In the genomic region with DNA sequence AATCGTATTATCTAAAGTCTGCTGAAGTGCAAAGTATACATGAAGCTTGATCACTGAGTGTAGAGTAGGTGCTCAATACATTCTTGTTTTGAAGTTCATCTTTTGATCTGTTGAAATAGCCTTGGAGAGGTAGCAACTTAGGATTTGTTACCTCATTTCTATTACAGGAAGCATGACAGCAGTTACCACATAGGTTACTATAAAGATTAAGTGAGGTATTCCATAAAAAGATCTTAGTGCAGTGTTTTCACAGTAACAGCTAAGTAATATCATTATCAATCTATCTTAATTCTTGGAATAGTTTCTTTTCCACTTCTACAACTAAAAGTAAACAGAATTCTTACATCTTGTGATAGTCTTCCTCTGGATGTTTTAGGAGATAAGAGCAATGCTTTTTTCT, we compare ENCODE assay signal across 21 cellular contexts. TPM values are rescaled to one million over a fixed set of nuclear protein-coding genes. Genes with fewer than 3 reads are reported as not detected.
A peak's percentile ranks its signal among the peaks of the same experiment; 100 is the strongest.
DNase-seq lines count a peak whose midpoint lies in the region; ATAC-seq and TF ChIP-seq lines count a peak whose summit lies in the region.
"Had no signal": no experiment of that assay in that cellular context is flagged by ENCODE, and none has a peak within 500 bp of the region (broad histone marks: within the 10 kb centered on the region; RNA-seq: fewer than 3 reads in every experiment).

No MANE protein-coding gene starts in this region.

- H3K4ac ChIP-seq in IMR-90 (ENCODE audit: low read depth, low read length) = no peak overlapping the region

- BruUV-seq in IMR-90 (replicated peaks; lab: Mats Ljungman, UMichigan) = no TSS peak

- H3K36me3 ChIP-seq in IMR-90 (ENCODE audit: control insufficient read depth, insufficient read depth, low read length) = no peaks in the 10 kb centered on the region; the same call in 1 of the 2 replicates
- H3K36me3 ChIP-seq: HAP-1 had no signal

- H3K36me3 Mint-ChIP-seq in mesothelial cell of epicardium = peaks cover 7% of the 10 kb centered on the region

- CTCF ChIA-PET in IMR-90 (lab: Yijun Ruan, JAX) = no interaction called here

- peaks cover 4% of the 10 kb centered on the region; the same call in 1 of the 2 replicates for H3K4me1 ChIP-seq in IMR-90 (ENCODE audit: control insufficient read depth, insufficient read depth, low read length)
- H3K4me1 ChIP-seq: SJCRH30 had no signal

- TF ChIP-seq POLR2A in IMR-90 (IDR thresholded peaks at IDR 0.05; ENCODE audit: low read depth, low read length) = no peak

- no peak overlapping the region for H4K5ac ChIP-seq in IMR-90 (ENCODE audit: low read depth, low read length)

- H2BK20ac ChIP-seq in IMR-90 (ENCODE audit: low read depth, low read length) = no peak overlapping the region

- in situ Hi-C loops in IMR-90 (cut with MboI; ENCODE audit: low sequenced_read_pairs) = no loop called here

- no peak overlapping the region for H3K56ac ChIP-seq in IMR-90 (ENCODE audit: extremely low read depth, insufficient read depth, low read length)

- peaks cover 32 to 49% of the 10 kb centered on the region in 2 experiments for H3K79me1 ChIP-seq in IMR-90 (ENCODE audit: low read depth in 1 of 2, low read length in 2 of 2)

- peak overlapping the region; percentile 19 for H3K27ac Mint-ChIP-seq in mesothelial cell of epicardium
- H3K27ac Mint-ChIP-seq: B cell, GM23338 had no signal

- WGBS in IMR-90 (ENCODE audit: extremely low coverage in 2 of 2, insufficient read length in 1 of 2), 2 experiments = no CpG with 5 or more reads among the region's 1 CpG

- H3K9me3 ChIP-seq in IMR-90 (ENCODE audit: control insufficient read depth, insufficient read depth, low read length) = no peaks in the 10 kb centered on the region
- H3K9me3 ChIP-seq: A549, HAP-1, SJCRH30 had no signal

- H4K91ac ChIP-seq in IMR-90 (ENCODE audit: insufficient read depth, low read depth, low read length) = no peak overlapping the region

- no peak overlapping the region; the same call in 1 of the 2 replicates for H3K4me2 ChIP-seq in IMR-90 (ENCODE audit: low read depth, low read length)
- H3K4me2 ChIP-seq: A549, GM23338 had no signal

- POLR2A ChIA-PET in IMR-90 (lab: Charles Lee; ENCODE audit: unreplicated experiment) = no interaction called here

- DNase-seq in EH (ENCODE audit: low read depth) = peak; percentile 16
- peak; percentile 54 for DNase-seq in IMR-90
- peak; percentile 51 for DNase-seq in choroid plexus epithelial cell (ENCODE audit: low read depth)
- no peak for DNase-seq in mesothelial cell of epicardium (ENCODE audit: low spot score in 2 of 2, unreplicated experiment in 2 of 2)
- no peak for DNase-seq in NCI-H82 (lab: John Stamatoyannopoulos, UW)
- DNase-seq: Kasumi-1, NCI-H1092, NCI-H1436 treated with DMSO at 0.1 percent for 48 hours, NCI-H1930, NCI-H345, NCI-H524, NCI-H774, SJCRH30 had no signal

- peaks cover 5% of the 10 kb centered on the region; the same call in 1 of the 2 replicates for H4K20me1 ChIP-seq in IMR-90 (ENCODE audit: insufficient read depth, low read length)

- intact Hi-C loops in IMR-90 (cut with micrococcal nuclease) = loop anchor here (2.0 kb wide), 1 partner anchor 17 kb away; no protein-coding TSS in a partner anchor

- peak; percentile 25 for ATAC-seq in IMR-90 (ENCODE audit: low read depth)
- ATAC-seq in GM19397 (IDR thresholded peaks at IDR 0.05; ENCODE audit: unreplicated experiment) = no peak
- ATAC-seq in GM21390 (IDR thresholded peaks at IDR 0.05; ENCODE audit: unreplicated experiment) = no peak
- ATAC-seq in GM18861 (IDR thresholded peaks at IDR 0.05; ENCODE audit: unreplicated experiment) = no peak
- ATAC-seq: A549, GM23338 had no signal

- no peak overlapping the region for H3K18ac ChIP-seq in IMR-90 (ENCODE audit: low read depth, low read length)

- H3K4me3 ChIP-seq in IMR-90 (ENCODE audit: insufficient read depth, low read depth, low read length) = no peak overlapping the region
- H3K4me3 ChIP-seq in choroid plexus epithelial cell (ENCODE audit: low read depth, low read length) = no peak overlapping the region
- H3K4me3 ChIP-seq: A549, GM23338, HAP-1, SJCRH30 had no signal

- no peak overlapping the region for H3K14ac ChIP-seq in IMR-90 (replicated peaks; ENCODE audit: low read depth, low read length)

- no peak overlapping the region for H3K23ac ChIP-seq in IMR-90 (ENCODE audit: low read depth, low read length)

- H3K4me1 Mint-ChIP-seq in mesothelial cell of epicardium = peaks cover 14% of the 10 kb centered on the region
- H3K4me1 Mint-ChIP-seq: CD14-positive monocyte had no signal

- no peaks in the 10 kb centered on the region for H3K27me3 ChIP-seq in IMR-90 (ENCODE audit: control insufficient read depth, insufficient read depth, low read length)
- H3K27me3 ChIP-seq: SJCRH30 had no signal

- no peak overlapping the region for H2AFZ ChIP-seq in IMR-90 (replicated peaks; ENCODE audit: low read length, poor library complexity)
- H2AFZ ChIP-seq: GM23338 had no signal

- no peak overlapping the region for H2BK5ac ChIP-seq in IMR-90 (ENCODE audit: low read depth, low read length, poor library complexity, severe bottlenecking)

- no peak overlapping the region for H3K9ac ChIP-seq in IMR-90 (ENCODE audit: low read depth, low read length)

- H3K9me1 ChIP-seq in IMR-90 (ENCODE audit: insufficient read depth, low read length) = peaks cover 12% of the 10 kb centered on the region

- no peaks in the 10 kb centered on the region for H3K27me3 Mint-ChIP-seq in mesothelial cell of epicardium (ENCODE audit: low read depth)
- H3K27me3 Mint-ChIP-seq: B cell had no signal

- H2AK9ac ChIP-seq in IMR-90 (replicated peaks; ENCODE audit: low read depth, low read length, poor library complexity) = no peak overlapping the region

- dilution Hi-C loops in IMR-90 (cut with HindIII; ENCODE audit: low sequenced_read_pairs, unreplicated experiment) = no loop called here

- no peaks in the 10 kb centered on the region for H3K9me3 Mint-ChIP-seq in mesothelial cell of epicardium
- H3K9me3 Mint-ChIP-seq: CD14-positive monocyte, GM23338 had no signal

- H2AK5ac ChIP-seq in IMR-90 (ENCODE audit: low read depth, low read length) = no peak overlapping the region

- no peak overlapping the region for H2BK120ac ChIP-seq in IMR-90 (ENCODE audit: low read depth, low read length)

- no peak overlapping the region for H3K27ac ChIP-seq in IMR-90 (ENCODE audit: insufficient read depth, low read length)
- H3K27ac ChIP-seq: A549, SJCRH30 had no signal

- no peak overlapping the region for H4K8ac ChIP-seq in IMR-90 (ENCODE audit: low read depth in 2 of 2, low read length in 2 of 2)

- H3K4me3 Mint-ChIP-seq in mesothelial cell of epicardium = no peak overlapping the region
- H3K4me3 Mint-ChIP-seq: B cell, CD14-positive monocyte, GM23338 had no signal

- TF ChIP-seq CTCF in IMR-90 (conservative IDR thresholded peaks at IDR 0.05; ENCODE audit: low read depth, low read length) (no peak), choroid plexus epithelial cell (conservative IDR thresholded peaks at IDR 0.05; ENCODE audit: low read depth, low read length) (no peak), mesothelial cell of epicardium (IDR thresholded peaks at IDR 0.05; ENCODE audit: unreplicated experiment) (no peak)

- no peak for TF ChIP-seq RAD21 in IMR-90 (IDR thresholded peaks at IDR 0.05; ENCODE audit: low read length)

- H2BK15ac ChIP-seq in IMR-90 (ENCODE audit: low read depth, low read length) = no peak overlapping the region

TF ChIP-seq in IMR-90, 13 proteins besides CTCF, POLR2A, EP300 and RAD21:
- TF ChIP-seq, protein P1, sequence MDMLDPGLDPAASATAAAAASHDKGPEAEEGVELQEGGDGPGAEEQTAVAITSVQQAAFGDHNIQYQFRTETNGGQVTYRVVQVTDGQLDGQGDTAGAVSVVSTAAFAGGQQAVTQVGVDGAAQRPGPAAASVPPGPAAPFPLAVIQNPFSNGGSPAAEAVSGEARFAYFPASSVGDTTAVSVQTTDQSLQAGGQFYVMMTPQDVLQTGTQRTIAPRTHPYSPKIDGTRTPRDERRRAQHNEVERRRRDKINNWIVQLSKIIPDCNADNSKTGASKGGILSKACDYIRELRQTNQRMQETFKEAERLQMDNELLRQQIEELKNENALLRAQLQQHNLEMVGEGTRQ (IDR thresholded peaks at IDR 0.05; ENCODE audit: low read depth, low read length) = no peak
- TF ChIP-seq CEBPB (IDR thresholded peaks at IDR 0.05; ENCODE audit: low read depth, low read length) = peak; percentile 47; the same call in 1 of the 2 replicates
TF ChIP-seq in IMR-90: peak in this region for 1.

RNA-seq across cellular contexts. Expression of a gene that starts 50.9 kb away (rescaled TPM):
- total RNA-seq in IMR-90 (2012; rRNA removed) (30.5 and 30.6 TPM in 2 replicates), mesothelial cell of epicardium (52.1 to 58.4 TPM (median 52.3 TPM) in 3 replicates)
- polyA plus RNA-seq in IMR-90 (2012; rRNA removed) = 11.9 and 12.3 TPM in 2 replicates
- polyA plus RNA-seq in IMR-90 (2012; cell fraction: cytosol; rRNA removed) = 6.0 and 6.6 TPM in 2 replicates
- 10.6 and 22.1 TPM in 2 replicates for polyA plus RNA-seq in IMR-90 (2012; cell fraction: nucleus; rRNA removed; ENCODE audit: low replicate concordance)

Comparison
In these comparisons a context has a peak if more than half of its experiments do, and no peak if none do; other contexts are left out.
1. DNase-seq: peak in EH (single experiment), IMR-90 (single experiment) and choroid plexus epithelial cell (single experiment); none in mesothelial cell of epicardium (0 of 2) and NCI-H82 (single experiment).